22 cellular contexts compared by ENCODE assay signal in genomic region chr19:42571136-42571535, GRCh38. TPM values are rescaled to one million over a fixed set of nuclear protein-coding genes. Genes with fewer than 3 reads are reported as not detected.
A peak's percentile ranks its signal among the peaks of the same experiment; 100 is the strongest.
DNase-seq lines count a peak whose midpoint lies in the region; ATAC-seq, FAIRE-seq and TF ChIP-seq lines count a peak whose summit lies in the region.
"Had no signal": no experiment of that assay in that cellular context is flagged by ENCODE, and none has a peak within 500 bp of the region (broad histone marks: within the 10 kb centered on the region; RNA-seq: fewer than 3 reads in every experiment).

No MANE protein-coding gene starts in this region.

- H3K4me1 ChIP-seq in upper lobe of right lung: peaks cover 3% of the 10 kb centered on the region
- H3K4me1 ChIP-seq: BE2C had no signal

- no peak for FAIRE-seq in H54 (lab: Jason Lieb, UNC)
- FAIRE-seq: D721Med, GM12891, GM18507 had no signal

- ATAC-seq in upper lobe of right lung (peak; percentile 29), GM21360 (IDR thresholded peaks at IDR 0.05; ENCODE audit: unreplicated experiment) (no peak)

- H3K36me3 Mint-ChIP-seq in CD14-positive monocyte (no peaks in the 10 kb centered on the region), HFFc6 (ENCODE audit: low read depth) (no peaks in the 10 kb centered on the region)

- no peaks in the 10 kb centered on the region for H3K36me3 ChIP-seq in upper lobe of right lung
- H3K36me3 ChIP-seq: BE2C; BLaER1 treated with 17β-estradiol and CSF1 and Interleukin-3, amounts not matched to agents 10 nM and 100 nM had no signal

- H3K27me3 ChIP-seq in HL-60 (ENCODE audit: insufficient read depth, poor library complexity, severe bottlenecking) (no peaks in the 10 kb centered on the region), upper lobe of right lung (no peaks in the 10 kb centered on the region)

- H3K4me3 Mint-ChIP-seq in CD14-positive monocyte (no peak overlapping the region), HFFc6 (no peak overlapping the region)
- H3K4me3 Mint-ChIP-seq: CD4-positive, alpha-beta T cell; CD8-positive, alpha-beta memory T cell had no signal

- H3K27ac ChIP-seq in HL-60 (replicated peaks): peak overlapping the region; percentile 96
- H3K27ac ChIP-seq in upper lobe of right lung: no peak overlapping the region
- H3K27ac ChIP-seq: BLaER1 treated with 17β-estradiol and CSF1 and Interleukin-3, amounts not matched to agents 10 nM and 100 nM had no signal

- H3K27me3 Mint-ChIP-seq in CD14-positive monocyte (ENCODE audit: low read depth in 3 of 3) (peaks cover 0 to 3% (median 1%) of the 10 kb centered on the region in 3 donors), HFFc6 (ENCODE audit: insufficient read depth) (peaks cover 39% of the 10 kb centered on the region)

- DNase-seq in CD14-positive monocyte (ENCODE audit: low spot score) (no peak), HL-60 (ENCODE audit: low read depth in 1 of 2, low spot score in 1 of 2) (peak in 1 of 2 experiments; percentile 16), upper lobe of right lung (no peak), HFFc6 (no peak), H54 (ENCODE audit: insufficient read length, low spot score) (no peak)
- DNase-seq: BE2C; CD4-positive, alpha-beta T cell; CD8-positive, alpha-beta memory T cell; DMS 273 treated with DMSO at 0.1 percent for 48 hours; DMS79; EL; GF-D8; GOT3; H7; HCEC 1CT had no signal

- H3K4me1 Mint-ChIP-seq in CD14-positive monocyte: peaks cover 58% of the 10 kb centered on the region
- H3K4me1 Mint-ChIP-seq in HFFc6 (ENCODE audit: low read depth): no peaks in the 10 kb centered on the region

- TF ChIP-seq CTCF in CD14-positive monocyte (IDR thresholded peaks at IDR 0.05) (no peak), HL-60 (IDR thresholded peaks at IDR 0.05; ENCODE audit: insufficient read depth, low read length) (no peak), upper lobe of right lung (IDR thresholded peaks at IDR 0.05) (no peak), HFFc6 (IDR thresholded peaks at IDR 0.05) (no peak)

- intact Hi-C loops in CD14-positive monocyte (cut with micrococcal nuclease) (no loop called here), upper lobe of right lung (cut with DNase I) (no loop called here)

- H3K9me3 Mint-ChIP-seq in CD14-positive monocyte (no peaks in the 10 kb centered on the region), HFFc6 (no peaks in the 10 kb centered on the region)
- H3K9me3 Mint-ChIP-seq: CD4-positive, alpha-beta T cell; CD8-positive, alpha-beta memory T cell had no signal

- no peak for TF ChIP-seq POLR2A in H54 (IDR thresholded peaks at IDR 0.05; ENCODE audit: low read depth, low read length)

- H3K4me3 ChIP-seq in HL-60 (replicated peaks; ENCODE audit: insufficient read depth, low read length) (no peak overlapping the region), upper lobe of right lung (no peak overlapping the region)
- H3K4me3 ChIP-seq: BLaER1 treated with 17β-estradiol and CSF1 and Interleukin-3, amounts not matched to agents 10 nM and 100 nM had no signal

- H3K9me3 ChIP-seq in upper lobe of right lung: no peaks in the 10 kb centered on the region
- H3K9me3 ChIP-seq: BE2C; BLaER1 treated with 17β-estradiol and CSF1 and Interleukin-3, amounts not matched to agents 10 nM and 100 nM had no signal

- H3K27ac Mint-ChIP-seq in CD14-positive monocyte: peak overlapping the region in 4 of 7 donors; percentile 7 to 54 (median 46)
- no peak overlapping the region for H3K27ac Mint-ChIP-seq in HFFc6
- H3K27ac Mint-ChIP-seq: CD4-positive, alpha-beta T cell had no signal

RNA-seq across cellular contexts. Expression of gene CEACAM8, which starts 23.6 kb away (rescaled TPM):
- not detected for polyA plus RNA-seq in CD14-positive monocyte
- not detected for total RNA-seq in upper lobe of right lung
- not detected for total RNA-seq in HFFc6 (2021; fragmentation: NEBNext Ultra II Directional; extraction: Animal tissue kit (Norgen Biotek cat#: 25700))
- total RNA-seq: A172; CD4-positive, alpha-beta T cell; CD8-positive, alpha-beta memory T cell; H7 had no signal
- polyA plus RNA-seq: AG04450; CD8-positive, alpha-beta memory T cell had no signal

RNA-seq across cellular contexts. Expression of gene CEACAM1, which starts 42.9 kb away (rescaled TPM):
- polyA plus RNA-seq in CD14-positive monocyte: under 1 TPM; 0.09 to 0.22 TPM
- 13.1 TPM for total RNA-seq in upper lobe of right lung
- not detected for total RNA-seq in HFFc6 (2021; fragmentation: NEBNext Ultra II Directional; extraction: Animal tissue kit (Norgen Biotek cat#: 25700))
- polyA plus RNA-seq: AG04450 had no signal

Comparison
In these comparisons a context has a peak if more than half of its experiments do, and no peak if none do; other contexts are left out.
1. RNA of gene CEACAM1, which starts 42.9 kb away (total RNA-seq): 13.1 TPM in upper lobe of right lung (single experiment); not detected in HFFc6; every median in the first group is over 10 times any median in the second.